In the genomic region with DNA sequence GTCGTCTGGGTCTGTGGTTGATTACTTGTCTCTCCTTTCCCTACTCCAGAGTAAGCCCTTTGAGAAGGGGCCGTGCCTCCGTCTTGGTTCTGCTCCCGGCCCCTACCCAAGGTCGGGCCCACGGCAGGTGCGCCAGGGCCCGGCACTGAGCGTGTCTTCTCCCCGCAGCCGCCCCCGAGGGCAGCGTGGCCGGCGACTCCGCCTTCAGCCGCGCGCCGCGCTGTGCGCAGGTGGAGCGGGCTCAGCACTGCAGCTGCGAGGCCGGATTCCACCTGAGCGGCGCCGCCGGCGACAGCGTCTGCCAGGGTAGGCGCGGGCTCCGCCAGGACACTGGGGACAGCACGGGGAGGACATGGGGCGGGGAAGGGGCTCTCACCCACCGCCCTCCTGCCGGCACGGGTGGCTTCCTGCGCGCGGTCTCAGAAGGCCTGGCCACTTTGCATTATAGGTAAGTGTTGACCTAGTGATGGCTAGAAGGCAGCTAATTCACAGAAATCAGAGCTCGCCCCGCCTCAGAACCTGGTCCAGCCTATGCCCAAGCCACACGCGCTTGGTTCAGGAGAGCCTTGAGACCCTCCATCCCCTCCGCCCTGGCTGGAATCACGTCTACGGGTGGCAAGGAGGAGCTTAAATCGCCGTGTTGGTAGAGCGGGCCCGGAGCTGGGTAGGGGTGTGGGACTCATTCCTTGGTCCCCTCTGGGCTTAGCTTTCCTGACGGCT, we compare ENCODE assay signal across 9 cellular contexts. TPM values are rescaled to one million over a fixed set of nuclear protein-coding genes. Genes with fewer than 3 reads are reported as not detected.
DNase-seq lines count a peak whose midpoint lies in the region; ATAC-seq and TF ChIP-seq lines count a peak whose summit lies in the region.
"Had no signal": no experiment of that assay in that cellular context is flagged by ENCODE, and none has a peak within 500 bp of the region (broad histone marks: within the 10 kb centered on the region; RNA-seq: fewer than 3 reads in every experiment).

No MANE protein-coding gene starts in this region.

- H3K14ac ChIP-seq in H9 (ENCODE audit: insufficient read depth, low read length) = no peak overlapping the region

- H3K79me2 ChIP-seq in H9 (ENCODE audit: insufficient read depth, low read length) = no peaks in the 10 kb centered on the region

- no peak overlapping the region for H4K8ac ChIP-seq in H9 (replicated peaks; ENCODE audit: insufficient read length, low read depth, low read length)

- H2AFZ ChIP-seq in H9 (ENCODE audit: low read length) = no peak overlapping the region

- H3K79me1 ChIP-seq in H9 (ENCODE audit: insufficient read depth, low read depth, low read length, poor library complexity, severe bottlenecking) = no peaks in the 10 kb centered on the region

- no peak overlapping the region for H3T11ph ChIP-seq in H9 (ENCODE audit: low read length)

- no peak overlapping the region for H3K18ac ChIP-seq in H9 (ENCODE audit: insufficient read length, low read depth, low read length)

- DNase-seq in H9 (peak; percentile 64), SIG-M5 treated with dmso at 0.1 percent for 504 hours (lab: John Stamatoyannopoulos, UW; ENCODE audit: unreplicated experiment) (no peak), HCEC 1CT (no peak)
- peak; percentile 25 to 66 (median 54) for DNase-seq in activated CD4-positive, CD25-positive, alpha-beta regulatory T cell (lab: John Stamatoyannopoulos, UW)
- no peak for DNase-seq in central memory CD8-positive, alpha-beta T cell (ENCODE audit: low spot score in 2 of 2)
- peak; percentile 65 for DNase-seq in stimulated activated CD4-positive, alpha-beta T cell treated with anti-CD3 and anti-CD28 coated beads, Interleukin-12 subunit alpha, Interleukin-12 subunit beta, amount 100 ng/mL, for 4 hours

- no peak overlapping the region for H2BK15ac ChIP-seq in H9 (ENCODE audit: low read depth, low read length)

- H2BK5ac ChIP-seq in H9 (ENCODE audit: insufficient read length, low read length) = no peak overlapping the region

- H3K27ac Mint-ChIP-seq in H9 = peak overlapping the region in 1 of 3 experiments; percentile 50; a peak in 1 of 7 replicates
- no peak overlapping the region for H3K27ac Mint-ChIP-seq in central memory CD8-positive, alpha-beta T cell (ENCODE audit: low read depth)

- no peak overlapping the region for H4K91ac ChIP-seq in H9 (ENCODE audit: insufficient read length, low read depth, low read length)

- H2BK12ac ChIP-seq in H9 (ENCODE audit: insufficient read length, low read depth, low read length) = no peak overlapping the region

- H3K23ac ChIP-seq in H9 (ENCODE audit: insufficient read length, low read depth, low read length) = no peak overlapping the region

- peaks cover 22% of the 10 kb centered on the region for H3K27me3 Mint-ChIP-seq in H9 (ENCODE audit: low read depth)
- H3K27me3 Mint-ChIP-seq in central memory CD8-positive, alpha-beta T cell = peaks cover 33% of the 10 kb centered on the region

- no peaks in the 10 kb centered on the region; a peak in 3 of 7 replicates for H3K36me3 Mint-ChIP-seq in H9 (ENCODE audit: insufficient read depth in 1 of 3, low read depth in 3 of 3)
- peaks cover 2% of the 10 kb centered on the region for H3K36me3 Mint-ChIP-seq in central memory CD8-positive, alpha-beta T cell (ENCODE audit: insufficient read depth)

- H4K20me1 ChIP-seq in H9 (ENCODE audit: control insufficient read depth, insufficient read depth, insufficient read length) = no peaks in the 10 kb centered on the region

- H3K4me1 ChIP-seq in H9 (ENCODE audit: insufficient read depth, low read length) = no peaks in the 10 kb centered on the region

- no peak overlapping the region for H2BK20ac ChIP-seq in H9 (ENCODE audit: low read depth, low read length, poor library complexity, severe bottlenecking)

- no peak for TF ChIP-seq CTCF in H9 (conservative IDR thresholded peaks at IDR 0.05)

- H3K9me3 ChIP-seq in H9 (ENCODE audit: control insufficient read depth, low read depth, low read length) = no peaks in the 10 kb centered on the region
- H3K9me3 ChIP-seq: thoracic aorta had no signal

- no peak overlapping the region for H3K27ac ChIP-seq in H9 (ENCODE audit: insufficient read length, low read depth, low read length)
- H3K27ac ChIP-seq: thoracic aorta had no signal

- peaks cover 3 to 11% of the 10 kb centered on the region in 2 experiments; a peak in 4 of 5 replicates for H3K9me3 Mint-ChIP-seq in H9
- H3K9me3 Mint-ChIP-seq in central memory CD8-positive, alpha-beta T cell = no peaks in the 10 kb centered on the region

- peak overlapping the region; percentile 47 for H3K4me2 ChIP-seq in H9 (ENCODE audit: insufficient read depth, insufficient read length, low read length)

- H3K23me2 ChIP-seq in H9 (ENCODE audit: insufficient read length, low read depth, low read length, poor library complexity, severe bottlenecking) = peaks cover 6% of the 10 kb centered on the region

- no peak overlapping the region for H3K56ac ChIP-seq in H9 (ENCODE audit: insufficient read length, low read depth, low read length)

- WGBS in H9 (ENCODE audit: extremely low coverage, insufficient read length, low lambda C conversion rate) = no CpG with 5 or more reads among the region's 54 CpGs

- H3K9ac ChIP-seq in H9 (ENCODE audit: extremely low read depth, insufficient read length, low read length) = no peak overlapping the region

- H3K4ac ChIP-seq in H9 (ENCODE audit: low read depth, low read length) = no peak overlapping the region

- no peak overlapping the region for H4K5ac ChIP-seq in H9 (ENCODE audit: insufficient read length, low read depth, low read length)

- no peak overlapping the region for H2BK120ac ChIP-seq in H9 (ENCODE audit: low read depth, low read length, poor library complexity, severe bottlenecking)

- ATAC-seq in central memory CD8-positive, alpha-beta T cell (replicated peaks; ENCODE audit: extremely low read depth, poor library complexity, severe bottlenecking) = no peak
- ATAC-seq in HG02759 (IDR thresholded peaks at IDR 0.05; ENCODE audit: unreplicated experiment) (no peak), GM19463 (IDR thresholded peaks at IDR 0.05; ENCODE audit: unreplicated experiment) (no peak)

- H3K4me3 Mint-ChIP-seq in H9 = peak overlapping the region in 1 of 2 experiments; percentile 20; a peak in 2 of 5 replicates
- peak overlapping the region; percentile 6 for H3K4me3 Mint-ChIP-seq in central memory CD8-positive, alpha-beta T cell

- no peak overlapping the region for H2AK5ac ChIP-seq in H9 (ENCODE audit: insufficient read length, low read length)

- no peaks in the 10 kb centered on the region for H3K4me1 Mint-ChIP-seq in H9
- no peaks in the 10 kb centered on the region for H3K4me1 Mint-ChIP-seq in central memory CD8-positive, alpha-beta T cell

- no peaks in the 10 kb centered on the region; the same call in 1 of the 2 replicates for H3K27me3 ChIP-seq in H9 (ENCODE audit: insufficient read depth, low read length)

RNA-seq across cellular contexts. Expression of gene FBLN7, which starts 43.5 kb away (rescaled TPM):
- 1.3 and 1.4 TPM in 2 replicates for total RNA-seq in H9 (2021)

Comparison
In these comparisons a context has a peak if more than half of its experiments do, and no peak if none do; other contexts are left out.
1. DNase-seq: peak in H9 (single experiment), activated CD4-positive, CD25-positive, alpha-beta regulatory T cell (4 of 4) and stimulated activated CD4-positive, alpha-beta T cell treated with anti-CD3 and anti-CD28 coated beads, Interleukin-12 subunit alpha, Interleukin-12 subunit beta, amount 100 ng/mL, for 4 hours (single experiment); none in central memory CD8-positive, alpha-beta T cell (0 of 2), SIG-M5 treated with dmso at 0.1 percent for 504 hours (single experiment) and HCEC 1CT (single experiment).